Comparison of ENCODE assay signal across 11 cellular contexts in the genomic region with DNA sequence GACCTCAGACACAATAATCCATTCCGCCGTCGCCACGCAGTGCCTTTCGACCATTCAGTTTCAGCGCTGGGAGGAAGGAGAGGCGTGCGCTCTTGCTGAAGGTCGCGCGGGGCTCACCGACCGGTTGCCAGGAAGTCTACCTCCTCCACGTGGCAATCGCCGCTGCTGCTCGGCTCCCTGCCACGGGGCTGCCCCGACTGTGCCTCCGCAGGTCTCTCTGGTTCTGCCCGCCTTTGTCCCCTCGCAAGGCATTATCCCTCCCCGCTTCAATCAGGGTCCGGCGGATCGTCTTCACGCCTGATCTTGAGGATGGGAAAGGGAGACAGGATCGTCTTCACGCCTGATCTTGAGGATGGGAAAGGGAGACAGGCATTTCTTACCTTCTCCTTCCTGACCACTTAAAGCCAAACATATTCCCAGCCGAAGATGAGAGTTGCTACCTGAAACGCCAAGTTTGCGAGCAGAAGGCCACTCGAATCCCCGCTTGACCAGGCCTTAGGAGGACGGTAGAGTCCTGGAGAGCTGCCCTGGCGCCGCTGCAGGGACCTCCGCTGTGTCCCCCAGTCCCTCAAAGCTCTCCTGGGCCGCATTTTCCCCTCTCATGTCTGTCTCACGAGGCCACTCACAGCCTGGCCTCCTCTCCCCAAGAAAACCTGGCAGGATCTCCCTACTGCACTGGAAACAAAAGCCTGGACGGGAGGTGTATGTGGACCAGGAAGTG. TPM values are rescaled to one million over a fixed set of nuclear protein-coding genes. Genes with fewer than 3 reads are reported as not detected.
DNase-seq lines count a peak whose midpoint lies in the region; ATAC-seq and TF ChIP-seq lines count a peak whose summit lies in the region.
"Had no signal": no experiment of that assay in that cellular context is flagged by ENCODE, and none has a peak within 500 bp of the region (broad histone marks: within the 10 kb centered on the region; RNA-seq: fewer than 3 reads in every experiment).

No MANE protein-coding gene starts in this region.

- H3K27ac ChIP-seq in left ventricle myocardium inferior (replicated peaks) (no peak overlapping the region), sigmoid colon (no peak overlapping the region), foreskin keratinocyte (no peak overlapping the region)

- H3K36me3 Mint-ChIP-seq in stimulated activated naive B cell treated with anti-CD40 and anti-IgM and Interleukin-4, amounts not matched to agents 10 μg/mL and 1 μg/mL and 100 μg/mL, for 72 hours = no peaks in the 10 kb centered on the region
- H3K36me3 Mint-ChIP-seq: T-cell had no signal

- no peaks in the 10 kb centered on the region for H3K9me3 Mint-ChIP-seq in stimulated activated naive B cell treated with anti-CD40 and anti-IgM and Interleukin-4, amounts not matched to agents 10 μg/mL and 1 μg/mL and 100 μg/mL, for 72 hours
- H3K9me3 Mint-ChIP-seq: stimulated activated naive CD8-positive, alpha-beta T cell treated with anti-CD3 and anti-CD28 coated beads, Interleukin-15, Interleukin-2, amounts not matched to agents 100 ng/mL and 50 ng/mL, for 24 hours; T-cell had no signal

- H3K27ac Mint-ChIP-seq in stimulated activated naive B cell treated with anti-CD40 and anti-IgM and Interleukin-4, amounts not matched to agents 10 μg/mL and 1 μg/mL and 100 μg/mL, for 72 hours = peak overlapping the region; percentile 14
- H3K27ac Mint-ChIP-seq: stimulated activated naive CD8-positive, alpha-beta T cell treated with anti-CD3 and anti-CD28 coated beads, Interleukin-15, Interleukin-2, amounts not matched to agents 100 ng/mL and 50 ng/mL, for 24 hours; T-cell had no signal

- WGBS in sigmoid colon, 2 donors = 63 to 74% methylated on average over 41 of the region's 41 CpGs

- H3K4me3 ChIP-seq in left ventricle myocardium inferior = no peak overlapping the region
- no peak overlapping the region for H3K4me3 ChIP-seq in sigmoid colon

- peak overlapping the region; percentile 24 to 33 for H3K4me3 Mint-ChIP-seq in stimulated activated naive B cell treated with anti-CD40 and anti-IgM and Interleukin-4, amounts not matched to agents 10 μg/mL and 1 μg/mL and 100 μg/mL, for 72 hours
- H3K4me3 Mint-ChIP-seq: stimulated activated naive CD8-positive, alpha-beta T cell treated with anti-CD3 and anti-CD28 coated beads, Interleukin-15, Interleukin-2, amounts not matched to agents 100 ng/mL and 50 ng/mL, for 24 hours had no signal

- H3K36me3 ChIP-seq in left ventricle myocardium inferior = no peaks in the 10 kb centered on the region
- H3K36me3 ChIP-seq in sigmoid colon = no peaks in the 10 kb centered on the region

- no peak for TF ChIP-seq EP300 in sigmoid colon (IDR thresholded peaks at IDR 0.05)

- peaks cover 7 to 31% of the 10 kb centered on the region in 2 donors for H3K4me1 Mint-ChIP-seq in stimulated activated naive B cell treated with anti-CD40 and anti-IgM and Interleukin-4, amounts not matched to agents 10 μg/mL and 1 μg/mL and 100 μg/mL, for 72 hours

- no peak for TF ChIP-seq POLR2A in sigmoid colon (IDR thresholded peaks at IDR 0.05)

- H3K27me3 ChIP-seq in left ventricle myocardium inferior (ENCODE audit: low read depth) (peaks cover 29% of the 10 kb centered on the region), sigmoid colon (peaks cover 0 to 12% (median 0%) of the 10 kb centered on the region in 3 donors), foreskin keratinocyte (peaks cover 8% of the 10 kb centered on the region)

- TF ChIP-seq CTCF in left ventricle myocardium inferior (IDR thresholded peaks at IDR 0.05; ENCODE audit: borderline replicate concordance) (no peak), sigmoid colon (IDR thresholded peaks at IDR 0.05) (no peak), foreskin keratinocyte (conservative IDR thresholded peaks at IDR 0.05) (no peak)

- DNase-seq in left ventricle myocardium superior = no peak
- DNase-seq in left ventricle myocardium inferior = no peak
- peak; percentile 60 for DNase-seq in activated CD8-positive, alpha-beta memory T cell treated with anti-CD3 and anti-CD28 coated beads, Interleukin-2, amount 50 U/mL, for 48 hours
- DNase-seq in lung microvascular endothelial cell (ENCODE audit: low read depth in 2 of 2) = peak; percentile 10 to 50
- no peak for DNase-seq in stimulated activated naive B cell treated with anti-CD40 and anti-IgM and Interleukin-4, amounts not matched to agents 10 μg/mL and 1 μg/mL and 100 μg/mL, for 72 hours
- no peak for DNase-seq in sigmoid colon
- no peak for DNase-seq in foreskin keratinocyte

- ATAC-seq in left ventricle myocardium superior (peak; percentile 20), foreskin keratinocyte (no peak), HG03520 (IDR thresholded peaks at IDR 0.05; ENCODE audit: unreplicated experiment) (no peak)
- ATAC-seq in stimulated activated naive B cell treated with anti-CD40 and anti-IgM and Interleukin-4, amounts not matched to agents 10 μg/mL and 1 μg/mL and 100 μg/mL, for 72 hours (replicated peaks) = peak; percentile 45 to 56

- no peaks in the 10 kb centered on the region for H3K4me1 ChIP-seq in left ventricle myocardium inferior
- H3K4me1 ChIP-seq in sigmoid colon = peaks cover 0 to 9% (median 0%) of the 10 kb centered on the region in 4 donors
- H3K4me1 ChIP-seq in foreskin keratinocyte = peaks cover 4% of the 10 kb centered on the region

- H3K9me3 ChIP-seq in left ventricle myocardium inferior (replicated peaks) (no peaks in the 10 kb centered on the region), sigmoid colon (no peaks in the 10 kb centered on the region)

- H3K27me3 Mint-ChIP-seq in stimulated activated naive B cell treated with anti-CD40 and anti-IgM and Interleukin-4, amounts not matched to agents 10 μg/mL and 1 μg/mL and 100 μg/mL, for 72 hours = no peaks in the 10 kb centered on the region

- intact Hi-C loops in left ventricle myocardium superior (cut with micrococcal nuclease) = loop anchor here (5.0 kb wide), 1 partner anchor 125 kb away; no protein-coding TSS in a partner anchor
- intact Hi-C loops in left ventricle myocardium inferior (cut with micrococcal nuclease) = loop anchor here (5.0 kb wide), 1 partner anchor 125 kb away; no protein-coding TSS in a partner anchor
- intact Hi-C loops in sigmoid colon (cut with DNase I) = no loop called here

RNA-seq across cellular contexts. Expression of gene GPR45, which starts 4.3 kb away (rescaled TPM):
- not detected for total RNA-seq in left ventricle myocardium superior
- not detected for total RNA-seq in left ventricle myocardium inferior
- total RNA-seq in lung microvascular endothelial cell = not detected in 2 replicates
- total RNA-seq in sigmoid colon = not detected
- polyA plus RNA-seq in sigmoid colon = not detected
- not detected in 2 replicates for total RNA-seq in foreskin keratinocyte
- polyA plus RNA-seq in foreskin keratinocyte = not detected in 2 replicates
- total RNA-seq: chondrocyte, T-cell had no signal

Comparison
In these comparisons a context has a peak if more than half of its experiments do, and no peak if none do; other contexts are left out.
1. ATAC-seq: peak in left ventricle myocardium superior (single experiment) and stimulated activated naive B cell treated with anti-CD40 and anti-IgM and Interleukin-4, amounts not matched to agents 10 μg/mL and 1 μg/mL and 100 μg/mL, for 72 hours (2 of 2); none in foreskin keratinocyte (single experiment) and HG03520 (single experiment).
2. DNase-seq: peak in activated CD8-positive, alpha-beta memory T cell treated with anti-CD3 and anti-CD28 coated beads, Interleukin-2, amount 50 U/mL, for 48 hours (single experiment) and lung microvascular endothelial cell (2 of 2); none in left ventricle myocardium superior (single experiment), left ventricle myocardium inferior (single experiment), stimulated activated naive B cell treated with anti-CD40 and anti-IgM and Interleukin-4, amounts not matched to agents 10 μg/mL and 1 μg/mL and 100 μg/mL, for 72 hours (single experiment), sigmoid colon (single experiment) and foreskin keratinocyte (0 of 2).